21 cellular contexts compared by ENCODE assay signal in the genomic region with DNA sequence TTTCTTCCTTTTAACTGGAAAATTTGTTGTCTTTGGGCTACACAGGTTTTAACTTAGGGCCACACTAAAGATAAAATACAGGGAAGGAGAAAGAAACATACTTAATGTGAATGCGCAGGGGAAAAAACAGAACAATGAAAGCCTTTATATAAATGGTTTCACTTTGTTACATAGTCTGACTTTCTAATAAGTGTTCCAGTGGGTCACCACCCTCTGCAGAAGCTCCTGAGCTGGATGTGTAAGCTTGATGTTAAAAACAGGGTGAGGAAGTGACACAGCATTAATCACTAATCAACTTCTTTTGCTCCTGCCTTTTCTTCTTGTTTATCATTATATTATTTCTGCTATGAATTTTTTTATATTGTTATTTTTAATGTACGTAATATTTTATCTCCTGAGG.
DNase-seq lines count a peak whose midpoint lies in the region; TF ChIP-seq lines count a peak whose summit lies in the region.
"Had no signal": no experiment of that assay in that cellular context is flagged by ENCODE, and none has a peak within 500 bp of the region (broad histone marks: within the 10 kb centered on the region; RNA-seq: fewer than 3 reads in every experiment).

No MANE protein-coding gene starts in this region.

- no peak overlapping the region for H2AFZ ChIP-seq in OCI-LY7 (ENCODE audit: low read length)

- no peak overlapping the region for H3K9ac ChIP-seq in endodermal cell (ENCODE audit: extremely low read depth, low read length, poor library complexity, severe bottlenecking)
- H3K9ac ChIP-seq: BLaER1 treated with 17β-estradiol and CSF1 and Interleukin-3, amounts not matched to agents 10 nM and 100 nM had no signal

- no peaks in the 10 kb centered on the region for H3K36me3 Mint-ChIP-seq in endodermal cell (ENCODE audit: low read depth)
- no peaks in the 10 kb centered on the region for H3K36me3 Mint-ChIP-seq in nephron (ENCODE audit: low read depth)
- H3K36me3 Mint-ChIP-seq in activated T-cell treated with anti-CD3 and anti-CD28 coated beads, Interleukin-2, amount 50 U/mL, for 24 hours (ENCODE audit: low read depth) = no peaks in the 10 kb centered on the region
- H3K36me3 Mint-ChIP-seq: CD8-positive, alpha-beta T cell; IgD-negative memory B cell had no signal

- no peaks in the 10 kb centered on the region for H3K4me1 Mint-ChIP-seq in endodermal cell
- H3K4me1 Mint-ChIP-seq in nephron = peaks cover 9% of the 10 kb centered on the region
- no peaks in the 10 kb centered on the region for H3K4me1 Mint-ChIP-seq in activated T-cell treated with anti-CD3 and anti-CD28 coated beads, Interleukin-2, amount 50 U/mL, for 24 hours (ENCODE audit: low read depth)
- H3K4me1 Mint-ChIP-seq: IgD-negative memory B cell had no signal

- TF ChIP-seq POLR2A in testis (IDR thresholded peaks at IDR 0.05) = no peak

- H3K79me2 ChIP-seq in OCI-LY7 (ENCODE audit: insufficient read depth, low read depth, low read length) = no peaks in the 10 kb centered on the region

- H3K4me3 Mint-ChIP-seq in endodermal cell (no peak overlapping the region), nephron (no peak overlapping the region)
- no peak overlapping the region for H3K4me3 Mint-ChIP-seq in activated T-cell treated with anti-CD3 and anti-CD28 coated beads, Interleukin-2, amount 50 U/mL, for 24 hours
- H3K4me3 Mint-ChIP-seq: CD8-positive, alpha-beta T cell; IgD-negative memory B cell had no signal

- no peaks in the 10 kb centered on the region for H3K36me3 ChIP-seq in endodermal cell (ENCODE audit: control insufficient read depth, insufficient read depth, low read length)
- H3K36me3 ChIP-seq in testis (ENCODE audit: low read depth, missing control alignments) = no peaks in the 10 kb centered on the region
- H3K36me3 ChIP-seq in OCI-LY7 (ENCODE audit: insufficient read depth, low read length) = no peaks in the 10 kb centered on the region
- H3K36me3 ChIP-seq: BLaER1 treated with 17β-estradiol and CSF1 and Interleukin-3, amounts not matched to agents 10 nM and 100 nM; MG63 had no signal

- H3K9me3 Mint-ChIP-seq in endodermal cell (no peaks in the 10 kb centered on the region), nephron (no peaks in the 10 kb centered on the region)
- H3K9me3 Mint-ChIP-seq in activated T-cell treated with anti-CD3 and anti-CD28 coated beads, Interleukin-2, amount 50 U/mL, for 24 hours = no peaks in the 10 kb centered on the region

- H3K27ac ChIP-seq in endodermal cell (ENCODE audit: low read depth, low read length) (no peak overlapping the region), testis (peak overlapping the region; percentile 47 to 63), OCI-LY7 (ENCODE audit: low read depth, low read length, poor library complexity, severe bottlenecking) (no peak overlapping the region)
- H3K27ac ChIP-seq: BLaER1 treated with 17β-estradiol and CSF1 and Interleukin-3, amounts not matched to agents 10 nM and 100 nM had no signal

- H3K27ac Mint-ChIP-seq in endodermal cell = peak overlapping the region; percentile 57
- H3K27ac Mint-ChIP-seq in nephron = peak overlapping the region in 2 of 3 experiments; percentile 72 to 88
- no peak overlapping the region for H3K27ac Mint-ChIP-seq in activated T-cell treated with anti-CD3 and anti-CD28 coated beads, Interleukin-2, amount 50 U/mL, for 24 hours
- H3K27ac Mint-ChIP-seq: CD8-positive, alpha-beta T cell; IgD-negative memory B cell had no signal

- H3K4me3 ChIP-seq in endodermal cell (ENCODE audit: low read length) = no peak overlapping the region
- no peak overlapping the region for H3K4me3 ChIP-seq in testis
- H3K4me3 ChIP-seq in OCI-LY7 (ENCODE audit: low read depth, low read length, poor library complexity, severe bottlenecking) = no peak overlapping the region
- H3K4me3 ChIP-seq: BLaER1 treated with 17β-estradiol and CSF1 and Interleukin-3, amounts not matched to agents 10 nM and 100 nM; MG63 had no signal

- DNase-seq in DMS53 (lab: John Stamatoyannopoulos, UW) = peak; percentile 17
- no peak for DNase-seq in DMS53 treated with DMSO at 0.1 percent for 48 hours (lab: John Stamatoyannopoulos, UW; ENCODE audit: unreplicated experiment)
- DNase-seq in endodermal cell = no peak
- DNase-seq in testis = peak; percentile 71
- no peak for DNase-seq in posterior vena cava (ENCODE audit: low spot score)
- no peak for DNase-seq in OCI-LY7 (ENCODE audit: low spot score)
- no peak for DNase-seq in activated T-cell treated with anti-CD3 and anti-CD28 coated beads, Interleukin-2, amount 50 U/mL, for 24 hours
- DNase-seq: 8988T; Calu3; CD8-positive, alpha-beta T cell; DMS79; MG63; NCI-H1048; NCI-H1436 treated with DMSO at 0.1 percent for 48 hours; NCI-H1930; NCI-H510A; NCI-H748 treated with DMSO at 0.1 percent for 48 hours; Right ventricle myocardium superior had no signal

- TF ChIP-seq CTCF in endodermal cell (conservative IDR thresholded peaks at IDR 0.05) (no peak), nephron (IDR thresholded peaks at IDR 0.05; ENCODE audit: unreplicated experiment in 3 of 3) (no peak), testis (IDR thresholded peaks at IDR 0.05) (no peak), OCI-LY7 (conservative IDR thresholded peaks at IDR 0.05; ENCODE audit: low read length) (no peak)

- no peaks in the 10 kb centered on the region for H3K27me3 ChIP-seq in endodermal cell (ENCODE audit: control insufficient read depth, insufficient read depth, low read length, poor library complexity, severe bottlenecking)
- no peaks in the 10 kb centered on the region for H3K27me3 ChIP-seq in testis
- H3K27me3 ChIP-seq: BLaER1 treated with 17β-estradiol and CSF1 and Interleukin-3, amounts not matched to agents 10 nM and 100 nM had no signal

- CTCF ChIA-PET in OCI-LY7 (lab: Charles Lee; ENCODE audit: unreplicated experiment) = no interaction called here

- POLR2A ChIA-PET in OCI-LY7 (lab: Charles Lee) = no interaction called here

- H4K20me1 ChIP-seq in OCI-LY7 (ENCODE audit: insufficient read depth, low read length) = no peaks in the 10 kb centered on the region
- H4K20me1 ChIP-seq: BLaER1 treated with 17β-estradiol and CSF1 and Interleukin-3, amounts not matched to agents 10 nM and 100 nM had no signal

- intact Hi-C loops in testis (cut with DNase I; ENCODE audit: low total_unique reads) (no loop called here), posterior vena cava (cut with DNase I) (no loop called here), OCI-LY7 (cut with micrococcal nuclease; ENCODE audit: unreplicated experiment) (no loop called here)

- peaks cover 12% of the 10 kb centered on the region for H3K9me3 ChIP-seq in endodermal cell (ENCODE audit: control insufficient read depth, low read length)
- no peaks in the 10 kb centered on the region for H3K9me3 ChIP-seq in testis
- H3K9me3 ChIP-seq in OCI-LY7 (ENCODE audit: low read length) = no peaks in the 10 kb centered on the region
- H3K9me3 ChIP-seq: BLaER1 treated with 17β-estradiol and CSF1 and Interleukin-3, amounts not matched to agents 10 nM and 100 nM; MG63 had no signal

- H3K27me3 Mint-ChIP-seq in endodermal cell (ENCODE audit: insufficient read depth) (no peaks in the 10 kb centered on the region), nephron (ENCODE audit: low read depth) (peaks cover 7% of the 10 kb centered on the region)
- no peaks in the 10 kb centered on the region for H3K27me3 Mint-ChIP-seq in activated T-cell treated with anti-CD3 and anti-CD28 coated beads, Interleukin-2, amount 50 U/mL, for 24 hours
- H3K27me3 Mint-ChIP-seq: IgD-negative memory B cell had no signal

- 86 to 100% methylated on average over 1 of the region's 2 CpGs for WGBS in endodermal cell (ENCODE audit: insufficient coverage in 1 of 2, insufficient read length in 1 of 2), 2 experiments
- 26 to 45% methylated on average over 2 of the region's 2 CpGs for WGBS in testis, 2 donors

- no TSS peak for BruUV-seq in OCI-LY7 (replicated peaks; lab: Mats Ljungman, UMichigan)

- H3K4me2 ChIP-seq in OCI-LY7 (ENCODE audit: low read length) = no peak overlapping the region
- H3K4me2 ChIP-seq: BLaER1 treated with 17β-estradiol and CSF1 and Interleukin-3, amounts not matched to agents 10 nM and 100 nM had no signal

- no peaks in the 10 kb centered on the region for H3K4me1 ChIP-seq in endodermal cell (ENCODE audit: control insufficient read depth, insufficient read depth, low read length)
- no peaks in the 10 kb centered on the region for H3K4me1 ChIP-seq in testis
- no peaks in the 10 kb centered on the region for H3K4me1 ChIP-seq in OCI-LY7 (ENCODE audit: insufficient read depth, low read length, poor library complexity, severe bottlenecking)
- H3K4me1 ChIP-seq: BLaER1 treated with 17β-estradiol and CSF1 and Interleukin-3, amounts not matched to agents 10 nM and 100 nM had no signal

- no peaks in the 10 kb centered on the region for H3K9me2 ChIP-seq in OCI-LY7 (ENCODE audit: insufficient read depth, low read length)

Comparison
In these comparisons a context has a peak if more than half of its experiments do, and no peak if none do; other contexts are left out.
1. DNase-seq: peak in DMS53 (single experiment) and testis (single experiment); none in DMS53 treated with DMSO at 0.1 percent for 48 hours (single experiment), endodermal cell (single experiment), posterior vena cava (single experiment), OCI-LY7 (single experiment) and activated T-cell treated with anti-CD3 and anti-CD28 coated beads, Interleukin-2, amount 50 U/mL, for 24 hours (single experiment).
2. H3K27ac ChIP-seq: peak in testis (2 of 2); none in endodermal cell (single experiment) and OCI-LY7 (single experiment).